Comparison of ENCODE assay signal across 8 cellular contexts in genomic region chr3:185362850-185363661, GRCh38. TPM values are rescaled to one million over a fixed set of nuclear protein-coding genes. Genes with fewer than 3 reads are reported as not detected.
A peak's percentile ranks its signal among the peaks of the same experiment; 100 is the strongest.
DNase-seq lines count a peak whose midpoint lies in the region; ATAC-seq and TF ChIP-seq lines count a peak whose summit lies in the region.

A gene with protein sequence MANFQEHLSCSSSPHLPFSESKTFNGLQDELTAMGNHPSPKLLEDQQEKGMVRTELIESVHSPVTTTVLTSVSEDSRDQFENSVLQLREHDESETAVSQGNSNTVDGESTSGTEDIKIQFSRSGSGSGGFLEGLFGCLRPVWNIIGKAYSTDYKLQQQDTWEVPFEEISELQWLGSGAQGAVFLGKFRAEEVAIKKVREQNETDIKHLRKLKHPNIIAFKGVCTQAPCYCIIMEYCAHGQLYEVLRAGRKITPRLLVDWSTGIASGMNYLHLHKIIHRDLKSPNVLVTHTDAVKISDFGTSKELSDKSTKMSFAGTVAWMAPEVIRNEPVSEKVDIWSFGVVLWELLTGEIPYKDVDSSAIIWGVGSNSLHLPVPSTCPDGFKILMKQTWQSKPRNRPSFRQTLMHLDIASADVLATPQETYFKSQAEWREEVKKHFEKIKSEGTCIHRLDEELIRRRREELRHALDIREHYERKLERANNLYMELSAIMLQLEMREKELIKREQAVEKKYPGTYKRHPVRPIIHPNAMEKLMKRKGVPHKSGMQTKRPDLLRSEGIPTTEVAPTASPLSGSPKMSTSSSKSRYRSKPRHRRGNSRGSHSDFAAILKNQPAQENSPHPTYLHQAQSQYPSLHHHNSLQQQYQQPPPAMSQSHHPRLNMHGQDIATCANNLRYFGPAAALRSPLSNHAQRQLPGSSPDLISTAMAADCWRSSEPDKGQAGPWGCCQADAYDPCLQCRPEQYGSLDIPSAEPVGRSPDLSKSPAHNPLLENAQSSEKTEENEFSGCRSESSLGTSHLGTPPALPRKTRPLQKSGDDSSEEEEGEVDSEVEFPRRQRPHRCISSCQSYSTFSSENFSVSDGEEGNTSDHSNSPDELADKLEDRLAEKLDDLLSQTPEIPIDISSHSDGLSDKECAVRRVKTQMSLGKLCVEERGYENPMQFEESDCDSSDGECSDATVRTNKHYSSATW (plus strand): TSS chr3:185363136. CDS start chr3:185428582, 65,446 bp downstream.

- peak within 1 kb of the TSS; percentile 53 for H3K4me3 ChIP-seq in DOHH2 (ENCODE audit: low read length)

- H3K9me3 ChIP-seq in DOHH2 (ENCODE audit: control insufficient read depth, insufficient read depth, low read length) = no peaks in the 10 kb centered on the region

- H3K9me2 ChIP-seq in DOHH2 (replicated peaks; ENCODE audit: control insufficient read depth, low read length) = no peaks in the 10 kb centered on the region

- peak; percentile 25 for DNase-seq in HT-29 (ENCODE audit: low spot score)
- DNase-seq in NOMO-1 treated with dmso at 0.1 percent for 144 hours (lab: John Stamatoyannopoulos, UW; ENCODE audit: unreplicated experiment) = peak; percentile 79
- peak; percentile 87 for DNase-seq in amniotic stem cell (lab: John Stamatoyannopoulos, UW)
- DNase-seq in Right ventricle myocardium superior = peak; percentile 80
- DNase-seq in non-pigmented ciliary epithelial cell (ENCODE audit: low read depth) = peak; percentile 82
- DNase-seq in NCI-H345 treated with DMSO at 0.1 percent for 48 hours (lab: John Stamatoyannopoulos, UW; ENCODE audit: unreplicated experiment) = no peak

- no peaks in the 10 kb centered on the region for H3F3A ChIP-seq in DOHH2 (ENCODE audit: control insufficient read depth, insufficient read depth)

- no peak for TF ChIP-seq CTCF in DOHH2 (IDR thresholded peaks at IDR 0.05; ENCODE audit: low read depth, low read length, poor library complexity, severe bottlenecking)

- peaks cover 31% of the 10 kb centered on the region for H3K27me3 ChIP-seq in DOHH2 (ENCODE audit: control insufficient read depth, low read length)

- H3K27ac ChIP-seq in DOHH2 (ENCODE audit: low read depth, low read length) = no peak within 1 kb of the TSS

- no peaks in the 10 kb centered on the region for H4K20me1 ChIP-seq in DOHH2 (ENCODE audit: control insufficient read depth, insufficient read depth, low read depth, low read length)

- ATAC-seq in GM21515 (IDR thresholded peaks at IDR 0.05; ENCODE audit: unreplicated experiment) = peak; percentile 95
- peak; percentile 99 for ATAC-seq in Right ventricle myocardium superior (ENCODE audit: poor library complexity)

- no peaks in the 10 kb centered on the region for H3K36me3 ChIP-seq in DOHH2 (ENCODE audit: control insufficient read depth, low read length)

- H3K4me2 ChIP-seq in DOHH2 (ENCODE audit: low read length) = peak within 1 kb of the TSS; percentile 62

- intact Hi-C loops in Right ventricle myocardium superior (cut with DNase I) = no loop called here

- no peaks in the 10 kb centered on the region for H3K79me2 ChIP-seq in DOHH2 (ENCODE audit: control insufficient read depth, low read length)

- 0 out of 2 replicates have a peak, but pooled peaks cover 3% of the 10 kb centered on the region for H3K4me1 ChIP-seq in DOHH2 (ENCODE audit: control insufficient read depth, low read length)

RNA-seq across cellular contexts. Expression of the gene that starts here (rescaled TPM):
- 6.6 and 9.6 TPM in 2 replicates for total RNA-seq in HT-29 (2014; rRNA removed; shearing (Covaris generic))
- 7.6 TPM for total RNA-seq in Right ventricle myocardium superior
